Comparison of ENCODE assay signal across 1 cellular context in the genomic region with DNA sequence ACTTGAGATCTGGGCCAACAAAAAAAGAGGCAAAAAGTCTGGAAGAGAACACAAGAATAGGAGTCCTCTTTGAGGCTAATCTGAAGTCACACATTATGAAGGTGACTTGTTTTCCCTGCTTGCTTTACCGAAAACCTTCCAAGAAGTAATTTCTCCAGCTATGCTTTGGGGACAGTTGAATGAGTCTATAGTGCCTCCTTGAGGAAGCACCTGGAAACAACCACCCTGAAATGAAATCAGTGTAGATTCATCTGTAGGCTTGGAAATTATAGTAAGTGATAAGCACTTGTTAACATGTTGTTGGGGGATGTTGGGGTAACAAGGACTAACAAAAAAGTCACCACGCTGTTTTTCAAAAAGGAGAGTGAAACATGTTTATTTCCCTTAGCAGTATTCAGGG.
TF ChIP-seq lines count a peak whose summit lies in the region.

No MANE protein-coding gene starts in this region.

TF ChIP-seq in GM23338, 12 proteins besides CTCF, POLR2A, EP300 and RAD21 (continued from another document):
- TF ChIP-seq ZNF462 (CRISPR knock-in tag; IDR thresholded peaks at IDR 0.05) (no peak), EZH2phosphoT487 (IDR thresholded peaks at IDR 0.05; ENCODE audit: unreplicated experiment) (no peak), STAT1 (IDR thresholded peaks at IDR 0.05; ENCODE audit: unreplicated experiment) (no peak), ZNF331 (CRISPR knock-in tag; IDR thresholded peaks at IDR 0.05; ENCODE audit: low read depth) (no peak), POLR2AphosphoS5 (IDR thresholded peaks at IDR 0.05; ENCODE audit: low read depth) (no peak), EZH2 (IDR thresholded peaks at IDR 0.05; ENCODE audit: low read depth, unreplicated experiment) (no peak), JUNB (IDR thresholded peaks at IDR 0.05; ENCODE audit: unreplicated experiment) (no peak)
- TF ChIP-seq, protein P1, sequence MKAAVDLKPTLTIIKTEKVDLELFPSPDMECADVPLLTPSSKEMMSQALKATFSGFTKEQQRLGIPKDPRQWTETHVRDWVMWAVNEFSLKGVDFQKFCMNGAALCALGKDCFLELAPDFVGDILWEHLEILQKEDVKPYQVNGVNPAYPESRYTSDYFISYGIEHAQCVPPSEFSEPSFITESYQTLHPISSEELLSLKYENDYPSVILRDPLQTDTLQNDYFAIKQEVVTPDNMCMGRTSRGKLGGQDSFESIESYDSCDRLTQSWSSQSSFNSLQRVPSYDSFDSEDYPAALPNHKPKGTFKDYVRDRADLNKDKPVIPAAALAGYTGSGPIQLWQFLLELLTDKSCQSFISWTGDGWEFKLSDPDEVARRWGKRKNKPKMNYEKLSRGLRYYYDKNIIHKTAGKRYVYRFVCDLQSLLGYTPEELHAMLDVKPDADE (IDR thresholded peaks at IDR 0.05) = no peak
